In the genomic region with DNA sequence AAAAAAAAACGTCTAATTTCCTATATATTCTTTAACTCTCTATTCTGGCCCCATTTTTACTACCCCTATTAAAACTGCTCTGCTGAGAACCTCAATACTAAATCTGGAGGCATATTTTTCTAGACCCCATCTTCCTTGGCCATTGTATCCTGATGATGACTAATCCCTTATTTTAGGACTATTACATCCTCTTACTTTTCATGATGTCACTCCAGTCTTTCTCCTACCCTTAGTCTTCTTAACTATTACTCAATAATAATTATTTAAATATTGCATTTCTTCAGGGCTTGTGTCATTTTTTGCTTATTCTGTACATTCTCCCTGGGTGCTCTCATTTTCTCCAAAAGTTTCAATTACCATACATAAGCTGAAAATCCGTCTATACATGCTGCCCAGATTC, we compare ENCODE assay signal across 2 cellular contexts.
TF ChIP-seq lines count a peak whose summit lies in the region.

No MANE protein-coding gene starts in this region.

TF ChIP-seq in IMR-90, 13 proteins besides CTCF, POLR2A, EP300 and RAD21 (continued from another document):
- TF ChIP-seq CHD1 (IDR thresholded peaks at IDR 0.05; ENCODE audit: low read depth, low read length) (no peak), USF2 (IDR thresholded peaks at IDR 0.05; ENCODE audit: low read depth, low read length) (no peak), MAZ (IDR thresholded peaks at IDR 0.05; ENCODE audit: borderline replicate concordance, low read depth, low read length) (no peak), RFX5 (IDR thresholded peaks at IDR 0.05; ENCODE audit: low read depth, low read length) (no peak), MAFK (IDR thresholded peaks at IDR 0.05; ENCODE audit: low read depth, low read length) (no peak), RCOR1 (IDR thresholded peaks at IDR 0.05; ENCODE audit: insufficient replicate concordance, low read length) (no peak), BHLHE40 (IDR thresholded peaks at IDR 0.05; ENCODE audit: low read depth, low read length) (no peak), SMC3 (IDR thresholded peaks at IDR 0.05; ENCODE audit: low read depth, low read length) (no peak), MXI1 (IDR thresholded peaks at IDR 0.05; ENCODE audit: borderline replicate concordance, low read depth, low read length) (no peak), NFE2L2 (IDR thresholded peaks at IDR 0.05; ENCODE audit: low read depth, low read length) (no peak)
- TF ChIP-seq, protein P1, sequence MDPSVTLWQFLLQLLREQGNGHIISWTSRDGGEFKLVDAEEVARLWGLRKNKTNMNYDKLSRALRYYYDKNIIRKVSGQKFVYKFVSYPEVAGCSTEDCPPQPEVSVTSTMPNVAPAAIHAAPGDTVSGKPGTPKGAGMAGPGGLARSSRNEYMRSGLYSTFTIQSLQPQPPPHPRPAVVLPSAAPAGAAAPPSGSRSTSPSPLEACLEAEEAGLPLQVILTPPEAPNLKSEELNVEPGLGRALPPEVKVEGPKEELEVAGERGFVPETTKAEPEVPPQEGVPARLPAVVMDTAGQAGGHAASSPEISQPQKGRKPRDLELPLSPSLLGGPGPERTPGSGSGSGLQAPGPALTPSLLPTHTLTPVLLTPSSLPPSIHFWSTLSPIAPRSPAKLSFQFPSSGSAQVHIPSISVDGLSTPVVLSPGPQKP (IDR thresholded peaks at IDR 0.05; ENCODE audit: borderline replicate concordance, low read depth, low read length), result no peak

TF ChIP-seq in endothelial cell of umbilical vein, 7 proteins besides CTCF, POLR2A, EP300 and RAD21 (continued from another document):
- TF ChIP-seq JUN (IDR thresholded peaks at IDR 0.05; ENCODE audit: borderline replicate concordance, insufficient read depth, insufficient read length, low read depth) (peak; percentile 57), POLR2AphosphoS5 (IDR thresholded peaks at IDR 0.05; ENCODE audit: insufficient read depth, low read depth, low read length) (no peak)
